ENCODE assay signal across 19 cellular contexts in the genomic region with DNA sequence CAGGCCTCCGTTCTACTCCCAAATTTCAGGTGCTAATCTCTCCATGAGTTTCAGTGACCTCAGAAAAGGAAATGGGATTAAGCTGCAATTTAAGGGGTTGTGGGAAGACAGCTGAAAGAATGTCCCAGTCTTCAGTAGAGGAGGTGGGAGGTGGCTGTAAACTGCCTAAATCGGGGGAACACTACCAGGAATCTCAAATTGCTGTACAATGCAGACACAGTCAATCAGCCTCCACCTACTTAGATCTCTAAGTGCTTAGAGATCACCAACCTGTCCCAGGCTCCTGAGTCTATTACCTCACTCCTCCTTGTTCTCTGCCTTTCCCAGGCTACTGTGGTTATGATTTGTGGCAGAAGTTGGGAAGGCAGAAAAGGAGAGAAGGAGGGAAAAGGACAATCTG. TPM values are rescaled to one million over a fixed set of nuclear protein-coding genes. Genes with fewer than 3 reads are reported as not detected.
DNase-seq lines count a peak whose midpoint lies in the region; ATAC-seq and TF ChIP-seq lines count a peak whose summit lies in the region.
"Had no signal": no experiment of that assay in that cellular context is flagged by ENCODE, and none has a peak within 500 bp of the region (broad histone marks: within the 10 kb centered on the region; RNA-seq: fewer than 3 reads in every experiment).

No MANE protein-coding gene starts in this region.

- H3K27ac Mint-ChIP-seq in activated CD4-positive, alpha-beta memory T cell treated with anti-CD3 and anti-CD28 coated beads for 36 hours = peak overlapping the region; percentile 30
- no peak overlapping the region for H3K27ac Mint-ChIP-seq in activated CD4-positive, alpha-beta memory T cell treated with anti-CD3 and anti-CD28 coated beads, Interleukin-2, amount 10 ng/mL, durations not matched to agents 7 days and 5 days
- peak overlapping the region; percentile 76 for H3K27ac Mint-ChIP-seq in activated T-helper 1 cell treated with anti-CD3 and anti-CD28 coated beads, Interleukin-12 subunit alpha, Interleukin-12 subunit beta, Interleukin-2, Interleukin-4 antibody, amounts not matched to agents 30 ng/mL and 10 ng/mL and 1 ng/mL, durations not matched to agents 14 hours and 24 hours and 36 hours
- peak overlapping the region; percentile 24 to 94 for H3K27ac Mint-ChIP-seq in natural killer cell
- H3K27ac Mint-ChIP-seq: CD4-positive, alpha-beta T cell; HFFc6 had no signal

- H3K9me3 ChIP-seq in HEK293 (ENCODE audit: control insufficient read depth, insufficient read depth, low read depth, low read length) (no peaks in the 10 kb centered on the region), testis (no peaks in the 10 kb centered on the region)
- H3K9me3 ChIP-seq: A549 had no signal

- TF ChIP-seq POLR2A in testis (IDR thresholded peaks at IDR 0.05) = no peak

- WGBS in testis, 2 donors = 44 to 83% methylated on average over 2 of the region's 2 CpGs

- intact Hi-C loops in activated CD4-positive, alpha-beta memory T cell treated with anti-CD3 and anti-CD28 coated beads for 36 hours (cut with micrococcal nuclease) = no loop called here
- intact Hi-C loops in activated T-helper 1 cell treated with anti-CD3 and anti-CD28 coated beads, Interleukin-12 subunit alpha, Interleukin-12 subunit beta, Interleukin-2, Interleukin-4 antibody, amounts not matched to agents 30 ng/mL and 10 ng/mL and 1 ng/mL, durations not matched to agents 14 hours and 24 hours and 36 hours (cut with micrococcal nuclease) = loop anchor here (5.0 kb wide), 1 partner anchor 218 kb away; the partner anchor contains the start of gene PNPO
- intact Hi-C loops in natural killer cell (cut with micrococcal nuclease) = no loop called here
- intact Hi-C loops in testis (cut with DNase I; ENCODE audit: low total_unique reads) = no loop called here

- no peaks in the 10 kb centered on the region for H3K36me3 ChIP-seq in HEK293 (ENCODE audit: control insufficient read depth in 2 of 2, insufficient read depth in 1 of 2, low read length in 2 of 2)
- no peaks in the 10 kb centered on the region for H3K36me3 ChIP-seq in testis (ENCODE audit: low read depth, missing control alignments)

- ATAC-seq in natural killer cell = no peak
- ATAC-seq: A549, HepG2 had no signal

- POLR2A ChIA-PET in activated CD4-positive, alpha-beta memory T cell treated with anti-CD3 and anti-CD28 coated beads for 36 hours (lab: Charles Lee) = interaction anchor here (1.0 kb wide), 1 partner anchor 8 kb away, joined by 3 read pairs; the partner anchor contains the start of gene TBX21
- POLR2A ChIA-PET in activated CD4-positive, alpha-beta memory T cell treated with anti-CD3 and anti-CD28 coated beads, Interleukin-2, amount 10 ng/mL, durations not matched to agents 7 days and 5 days (lab: Charles Lee) = interaction anchor here (0.8 to 19.8 kb wide), 5 partner anchors 8 to 105 kb away, joined by 3 to 463 read pairs (median 4); partner anchors contain the start of genes TBKBP1 and TBX21
- POLR2A ChIA-PET in HEK293 (lab: Yijun Ruan, JAX) = interaction anchor here (0.8 kb wide), 1 partner anchor 8 kb away, joined by 3 read pairs; the partner anchor contains the start of gene TBX21

- no peaks in the 10 kb centered on the region for H3K27me3 ChIP-seq in testis

- no peaks in the 10 kb centered on the region for H3K9me3 Mint-ChIP-seq in activated CD4-positive, alpha-beta memory T cell treated with anti-CD3 and anti-CD28 coated beads for 36 hours
- no peaks in the 10 kb centered on the region for H3K9me3 Mint-ChIP-seq in activated CD4-positive, alpha-beta memory T cell treated with anti-CD3 and anti-CD28 coated beads, Interleukin-2, amount 10 ng/mL, durations not matched to agents 7 days and 5 days
- H3K9me3 Mint-ChIP-seq in activated T-helper 1 cell treated with anti-CD3 and anti-CD28 coated beads, Interleukin-12 subunit alpha, Interleukin-12 subunit beta, Interleukin-2, Interleukin-4 antibody, amounts not matched to agents 30 ng/mL and 10 ng/mL and 1 ng/mL, durations not matched to agents 14 hours and 24 hours and 36 hours = no peaks in the 10 kb centered on the region
- H3K9me3 Mint-ChIP-seq in natural killer cell = no peaks in the 10 kb centered on the region
- H3K9me3 Mint-ChIP-seq: CD4-positive, alpha-beta T cell; HFFc6 had no signal

- no peaks in the 10 kb centered on the region for H3K36me3 Mint-ChIP-seq in activated CD4-positive, alpha-beta memory T cell treated with anti-CD3 and anti-CD28 coated beads for 36 hours
- no peaks in the 10 kb centered on the region for H3K36me3 Mint-ChIP-seq in activated CD4-positive, alpha-beta memory T cell treated with anti-CD3 and anti-CD28 coated beads, Interleukin-2, amount 10 ng/mL, durations not matched to agents 7 days and 5 days (ENCODE audit: low read depth)
- no peaks in the 10 kb centered on the region for H3K36me3 Mint-ChIP-seq in activated T-helper 1 cell treated with anti-CD3 and anti-CD28 coated beads, Interleukin-12 subunit alpha, Interleukin-12 subunit beta, Interleukin-2, Interleukin-4 antibody, amounts not matched to agents 30 ng/mL and 10 ng/mL and 1 ng/mL, durations not matched to agents 14 hours and 24 hours and 36 hours (ENCODE audit: low read depth)
- no peaks in the 10 kb centered on the region for H3K36me3 Mint-ChIP-seq in natural killer cell

- H3K4me3 Mint-ChIP-seq in activated CD4-positive, alpha-beta memory T cell treated with anti-CD3 and anti-CD28 coated beads for 36 hours = no peak overlapping the region
- H3K4me3 Mint-ChIP-seq in activated CD4-positive, alpha-beta memory T cell treated with anti-CD3 and anti-CD28 coated beads, Interleukin-2, amount 10 ng/mL, durations not matched to agents 7 days and 5 days = no peak overlapping the region
- H3K4me3 Mint-ChIP-seq in activated T-helper 1 cell treated with anti-CD3 and anti-CD28 coated beads, Interleukin-12 subunit alpha, Interleukin-12 subunit beta, Interleukin-2, Interleukin-4 antibody, amounts not matched to agents 30 ng/mL and 10 ng/mL and 1 ng/mL, durations not matched to agents 14 hours and 24 hours and 36 hours = peak overlapping the region; percentile 37
- H3K4me3 Mint-ChIP-seq in natural killer cell = peak overlapping the region; percentile 57
- H3K4me3 Mint-ChIP-seq: CD4-positive, alpha-beta T cell; HFFc6 had no signal

- no peak for DNase-seq in activated CD4-positive, alpha-beta memory T cell treated with anti-CD3 and anti-CD28 coated beads for 36 hours
- DNase-seq in activated CD4-positive, alpha-beta memory T cell treated with anti-CD3 and anti-CD28 coated beads, Interleukin-2, amount 10 ng/mL, durations not matched to agents 7 days and 5 days = no peak
- DNase-seq in activated T-helper 1 cell treated with anti-CD3 and anti-CD28 coated beads, Interleukin-12 subunit alpha, Interleukin-12 subunit beta, Interleukin-2, Interleukin-4 antibody, amounts not matched to agents 30 ng/mL and 10 ng/mL and 1 ng/mL, durations not matched to agents 14 hours and 24 hours and 36 hours (ENCODE audit: low spot score) = no peak
- DNase-seq in natural killer cell = no peak
- DNase-seq in NCI-H1694 (lab: John Stamatoyannopoulos, UW) = no peak
- DNase-seq in testis = no peak
- DNase-seq: CD4-positive, alpha-beta T cell; DMS153; GDM1; HFFc6; KBM-7; NCI-H1105; NCI-H510A; NCI-H774; OCI-M1 had no signal

- no peak overlapping the region for H3K27ac ChIP-seq in HEK293 (ENCODE audit: extremely low read depth, low read depth, low read length)
- no peak overlapping the region for H3K27ac ChIP-seq in testis
- H3K27ac ChIP-seq: A549 had no signal

- no peaks in the 10 kb centered on the region for H3K27me3 Mint-ChIP-seq in activated CD4-positive, alpha-beta memory T cell treated with anti-CD3 and anti-CD28 coated beads for 36 hours
- peaks cover 2% of the 10 kb centered on the region for H3K27me3 Mint-ChIP-seq in activated CD4-positive, alpha-beta memory T cell treated with anti-CD3 and anti-CD28 coated beads, Interleukin-2, amount 10 ng/mL, durations not matched to agents 7 days and 5 days
- no peaks in the 10 kb centered on the region for H3K27me3 Mint-ChIP-seq in activated T-helper 1 cell treated with anti-CD3 and anti-CD28 coated beads, Interleukin-12 subunit alpha, Interleukin-12 subunit beta, Interleukin-2, Interleukin-4 antibody, amounts not matched to agents 30 ng/mL and 10 ng/mL and 1 ng/mL, durations not matched to agents 14 hours and 24 hours and 36 hours (ENCODE audit: insufficient read depth)
- no peaks in the 10 kb centered on the region for H3K27me3 Mint-ChIP-seq in natural killer cell (ENCODE audit: low read depth in 2 of 2)

- H3K4me3 ChIP-seq in HEK293 (ENCODE audit: low read depth, low read length) (no peak overlapping the region), testis (no peak overlapping the region)
- H3K4me3 ChIP-seq: A549 had no signal

- CTCF ChIA-PET in activated CD4-positive, alpha-beta memory T cell treated with anti-CD3 and anti-CD28 coated beads for 36 hours (lab: Charles Lee) = interaction anchor here (1.0 to 2.5 kb wide), 4 partner anchors 8 to 65 kb away, joined by 3 to 13 read pairs (median 8); partner anchors contain the start of gene TBX21
- CTCF ChIA-PET in activated CD4-positive, alpha-beta memory T cell treated with anti-CD3 and anti-CD28 coated beads, Interleukin-2, amount 10 ng/mL, durations not matched to agents 7 days and 5 days (lab: Charles Lee) = interaction anchor here (1.2 to 1.9 kb wide), 4 partner anchors 8 to 27 kb away, joined by 3 to 8 read pairs (median 7); partner anchors contain the start of gene TBX21
- CTCF ChIA-PET in HEK293 (lab: Yijun Ruan, JAX) = interaction anchor here (0.6 to 1.5 kb wide), 5 partner anchors 8 to 353 kb away, joined by 3 to 4 read pairs (median 3); partner anchors contain the start of gene TBX21

- no peak for TF ChIP-seq CTCF in HEK293 (tag by site-specific recombination; IDR thresholded peaks at IDR 0.05)
- no peak for TF ChIP-seq CTCF in natural killer cell (IDR thresholded peaks at IDR 0.05)
- TF ChIP-seq CTCF in testis (IDR thresholded peaks at IDR 0.05) = no peak

- H3K4me1 Mint-ChIP-seq in activated CD4-positive, alpha-beta memory T cell treated with anti-CD3 and anti-CD28 coated beads for 36 hours (ENCODE audit: low read depth) = peaks cover 87% of the 10 kb centered on the region
- peaks cover 83% of the 10 kb centered on the region for H3K4me1 Mint-ChIP-seq in activated CD4-positive, alpha-beta memory T cell treated with anti-CD3 and anti-CD28 coated beads, Interleukin-2, amount 10 ng/mL, durations not matched to agents 7 days and 5 days
- peaks cover 82% of the 10 kb centered on the region for H3K4me1 Mint-ChIP-seq in activated T-helper 1 cell treated with anti-CD3 and anti-CD28 coated beads, Interleukin-12 subunit alpha, Interleukin-12 subunit beta, Interleukin-2, Interleukin-4 antibody, amounts not matched to agents 30 ng/mL and 10 ng/mL and 1 ng/mL, durations not matched to agents 14 hours and 24 hours and 36 hours (ENCODE audit: low read depth)
- H3K4me1 Mint-ChIP-seq in natural killer cell = peaks cover 66 to 80% of the 10 kb centered on the region in 2 donors

- H3K4me1 ChIP-seq in HEK293 (ENCODE audit: control insufficient read depth, insufficient read depth, low read length) (peaks cover 2% of the 10 kb centered on the region), testis (no peaks in the 10 kb centered on the region)

RNA-seq across cellular contexts. Expression of gene TBX21, which starts 8.3 kb away (rescaled TPM):
- total RNA-seq in activated CD4-positive, alpha-beta memory T cell treated with anti-CD3 and anti-CD28 coated beads for 36 hours = 10 to 100 TPM; 57.7 to 58.2 TPM
- 10 to 100 TPM; 58.3 to 61.1 TPM for total RNA-seq in activated CD4-positive, alpha-beta memory T cell treated with anti-CD3 and anti-CD28 coated beads, Interleukin-2, amount 10 ng/mL, durations not matched to agents 7 days and 5 days
- total RNA-seq in activated T-helper 1 cell treated with anti-CD3 and anti-CD28 coated beads, Interleukin-12 subunit alpha, Interleukin-12 subunit beta, Interleukin-2, Interleukin-4 antibody, amounts not matched to agents 30 ng/mL and 10 ng/mL and 1 ng/mL, durations not matched to agents 14 hours and 24 hours and 36 hours = 89.8 and 90.8 TPM in 2 replicates
- total RNA-seq in natural killer cell (100 to 1,000 TPM; 234 to 328 (median 257) TPM), testis (1 to 10 TPM; 1.8 to 2.2 TPM)
- 1.1 TPM for polyA plus RNA-seq in testis (ENCODE audit: insufficient read depth, low read depth, low replicate concordance)
- total RNA-seq: HepG2, HFFc6 had no signal
- polyA plus RNA-seq: A549, BJ, HepG2 had no signal

RNA-seq across cellular contexts. Expression of gene TBKBP1, which starts 30.7 kb away (rescaled TPM):
- 10 to 100 TPM; 11.3 to 13.0 TPM for total RNA-seq in activated CD4-positive, alpha-beta memory T cell treated with anti-CD3 and anti-CD28 coated beads for 36 hours
- 1 to 10 TPM; 7.0 TPM for total RNA-seq in activated CD4-positive, alpha-beta memory T cell treated with anti-CD3 and anti-CD28 coated beads, Interleukin-2, amount 10 ng/mL, durations not matched to agents 7 days and 5 days
- 11.6 and 12.4 TPM in 2 replicates for total RNA-seq in activated T-helper 1 cell treated with anti-CD3 and anti-CD28 coated beads, Interleukin-12 subunit alpha, Interleukin-12 subunit beta, Interleukin-2, Interleukin-4 antibody, amounts not matched to agents 30 ng/mL and 10 ng/mL and 1 ng/mL, durations not matched to agents 14 hours and 24 hours and 36 hours
- total RNA-seq in natural killer cell = 10 to 100 TPM; 21.4 to 38.9 (median 37.6) TPM
- 10 to 100 TPM; 23.3 TPM for total RNA-seq in testis
- polyA plus RNA-seq in testis (ENCODE audit: insufficient read depth, low read depth, low replicate concordance) = 21.9 TPM

Comparison
In these comparisons a context has a peak if more than half of its experiments do, and no peak if none do; other contexts are left out.
1. H3K4me3 Mint-ChIP-seq: peak in activated T-helper 1 cell treated with anti-CD3 and anti-CD28 coated beads, Interleukin-12 subunit alpha, Interleukin-12 subunit beta, Interleukin-2, Interleukin-4 antibody, amounts not matched to agents 30 ng/mL and 10 ng/mL and 1 ng/mL, durations not matched to agents 14 hours and 24 hours and 36 hours (single experiment) and natural killer cell (single experiment); none in activated CD4-positive, alpha-beta memory T cell treated with anti-CD3 and anti-CD28 coated beads for 36 hours (single experiment) and activated CD4-positive, alpha-beta memory T cell treated with anti-CD3 and anti-CD28 coated beads, Interleukin-2, amount 10 ng/mL, durations not matched to agents 7 days and 5 days (single experiment).
2. RNA of gene TBX21, which starts 8.3 kb away (total RNA-seq): 234 to 328 TPM in natural killer cell, 89.8 to 90.8 TPM in activated T-helper 1 cell treated with anti-CD3 and anti-CD28 coated beads, Interleukin-12 subunit alpha, Interleukin-12 subunit beta, Interleukin-2, Interleukin-4 antibody, amounts not matched to agents 30 ng/mL and 10 ng/mL and 1 ng/mL, durations not matched to agents 14 hours and 24 hours and 36 hours, 58.3 to 61.1 TPM in activated CD4-positive, alpha-beta memory T cell treated with anti-CD3 and anti-CD28 coated beads, Interleukin-2, amount 10 ng/mL, durations not matched to agents 7 days and 5 days and 57.7 to 58.2 TPM in activated CD4-positive, alpha-beta memory T cell treated with anti-CD3 and anti-CD28 coated beads for 36 hours; 1.8 to 2.2 TPM in testis; every median in the first group is over 10 times any median in the second.